23 cellular contexts compared by ENCODE assay signal in genomic region chr22:18994780-18995711, GRCh38. TPM values are rescaled to one million over a fixed set of nuclear protein-coding genes. Genes with fewer than 3 reads are reported as not detected.
DNase-seq lines count a peak whose midpoint lies in the region; ATAC-seq, FAIRE-seq and TF ChIP-seq lines count a peak whose summit lies in the region.
"Had no signal": no experiment of that assay in that cellular context is flagged by ENCODE, and none has a peak within 500 bp of the region (broad histone marks: within the 10 kb centered on the region; RNA-seq: fewer than 3 reads in every experiment).

No MANE protein-coding gene starts in this region.

- H3K4me2 ChIP-seq in H1 (ENCODE audit: insufficient read depth in 1 of 2, low read depth in 2 of 2, low read length in 2 of 2) = no peak overlapping the region

- DNase-seq in NCI-H82 (lab: John Stamatoyannopoulos, UW) (peak; percentile 61), NCI-H82 treated with DMSO at 0.1 percent for 48 hours (lab: John Stamatoyannopoulos, UW; ENCODE audit: unreplicated experiment) (no peak), H1 (ENCODE audit: low read depth in 1 of 2, low spot score in 2 of 2) (peak in 1 of 2 experiments; percentile 39), mucosa of descending colon (no peak), upper lobe of right lung (peak; percentile 70), dermis blood vessel endothelial cell (no peak), NOMO-1 treated with dmso at 0.1 percent for 144 hours (lab: John Stamatoyannopoulos, UW; ENCODE audit: unreplicated experiment) (no peak)
- no peak for DNase-seq in stimulated activated CD4-positive, alpha-beta T cell treated with anti-CD3 and anti-CD28 coated beads, Interleukin-4, amount 100 ng/mL, for 4 hours
- DNase-seq: activated gamma-delta T cell treated with Interleukin-2 at 50 U/mL for 16 hours; CD4-positive, alpha-beta T cell; cortex of kidney; H9; naive B cell; NCI-H2081 treated with DMSO at 0.1 percent for 48 hours; stimulated activated CD4-positive, alpha-beta T cell treated with anti-CD3 and anti-CD28 coated beads, Interleukin-2, amount 100 ng/mL, for 48 hours; T-cell had no signal

- no peaks in the 10 kb centered on the region for H3K79me2 ChIP-seq in H1 (ENCODE audit: control insufficient read depth in 1 of 2, insufficient read depth in 2 of 2, low read length in 2 of 2)

- no peak overlapping the region for H3K23ac ChIP-seq in H1 (ENCODE audit: insufficient read length)

- H3K27ac ChIP-seq in H1 (ENCODE audit: low read depth, low read length) = no peak overlapping the region
- no peak overlapping the region for H3K27ac ChIP-seq in upper lobe of right lung
- H3K27ac ChIP-seq: esophagus muscularis mucosa, Peyer's patch had no signal

- H3K9me3 ChIP-seq in H1 (ENCODE audit: insufficient read depth in 2 of 2, low read depth in 1 of 2, low read length in 1 of 2) = no peaks in the 10 kb centered on the region
- H3K9me3 ChIP-seq in mucosa of descending colon = no peaks in the 10 kb centered on the region
- H3K9me3 ChIP-seq in upper lobe of right lung = no peaks in the 10 kb centered on the region
- H3K9me3 ChIP-seq: esophagus muscularis mucosa, Peyer's patch had no signal

- H3K4ac ChIP-seq in H1 (replicated peaks; ENCODE audit: insufficient read length, low read depth, low read length) = no peak overlapping the region

- H2AFZ ChIP-seq in H1 (ENCODE audit: low read length) = no peak overlapping the region

- H4K5ac ChIP-seq in H1 (ENCODE audit: insufficient read length, low read depth, low read length) = no peak overlapping the region

- TF ChIP-seq CTCF in H1 (IDR thresholded peaks at IDR 0.05; ENCODE audit: control extremely low read depth in 1 of 3, insufficient read depth in 1 of 3, low read depth in 1 of 3, low read length in 3 of 3) (no peak), mucosa of descending colon (IDR thresholded peaks at IDR 0.05) (no peak), upper lobe of right lung (IDR thresholded peaks at IDR 0.05) (no peak)

- no peak for FAIRE-seq in H1 (lab: Jason Lieb, UNC)
- FAIRE-seq: A204.1, G401.6, HTR-8/SVneo, keratinocyte had no signal

- H3K4me3 ChIP-seq in H1 (ENCODE audit: extremely low read depth in 1 of 4, insufficient read depth in 2 of 4, low read depth in 3 of 4, low read length in 4 of 4) = no peak overlapping the region
- no peak overlapping the region for H3K4me3 ChIP-seq in mucosa of descending colon
- no peak overlapping the region for H3K4me3 ChIP-seq in upper lobe of right lung
- H3K4me3 ChIP-seq: esophagus muscularis mucosa, Peyer's patch had no signal

- CTCF ChIA-PET in H1 (lab: Charles Lee; ENCODE audit: partially characterized antibody) = interaction anchor here (0.8 to 3.0 kb wide), 5 partner anchors 12 to 66 kb away, joined by 3 to 13 read pairs (median 3); no protein-coding TSS in a partner anchor

- no peak overlapping the region for H4K91ac ChIP-seq in H1 (replicated peaks; ENCODE audit: insufficient read length, low read length)

- TF ChIP-seq RAD21 in H1 (IDR thresholded peaks at IDR 0.05 in 1 of 2, conservative IDR thresholded peaks at IDR 0.05 in 1 of 2; ENCODE audit: low read depth in 2 of 2, low read length in 2 of 2) = no peak

- WGBS in H1 (ENCODE audit: extremely low coverage in 1 of 2, insufficient coverage in 1 of 2, insufficient read length in 1 of 2, insufficient replicate concordance in 2 of 2, low coverage in 1 of 2, low lambda C conversion rate in 2 of 2, missing lambda C conversion rate in 1 of 2), 2 experiments = 86% methylated on average over 21 of the region's 21 CpGs; no CpG with 5 or more reads in 1 of the 2 experiments

- intact Hi-C loops in mucosa of descending colon (cut with DNase I, micrococcal nuclease) = no loop called here
- intact Hi-C loops in upper lobe of right lung (cut with DNase I) = no loop called here

- no peaks in the 10 kb centered on the region for H3K79me1 ChIP-seq in H1 (ENCODE audit: low read depth, low read length)

- no peak for TF ChIP-seq POLR2A in H1 (IDR thresholded peaks at IDR 0.05; ENCODE audit: control extremely low read depth in 1 of 2, low read depth in 2 of 2, low read length in 2 of 2)

- H3K9ac ChIP-seq in H1 (replicated peaks in 1 of 4; ENCODE audit: extremely low read depth in 1 of 4, low read depth in 3 of 4, low read length in 3 of 4) = no peak overlapping the region

- H2BK20ac ChIP-seq in H1 (ENCODE audit: low read length) = no peak overlapping the region

- H3K23me2 ChIP-seq in H1 (ENCODE audit: low read depth, low read length) = no peaks in the 10 kb centered on the region

- H4K8ac ChIP-seq in H1 (ENCODE audit: extremely low read depth, insufficient read depth, low read length) = peak overlapping the region; percentile 40; the same call in 1 of the 2 replicates

- H4K20me1 ChIP-seq in H1 (replicated peaks in 1 of 2; ENCODE audit: control insufficient read depth in 1 of 2, insufficient read depth in 2 of 2, low read length in 2 of 2) = peaks cover 0 to 2% of the 10 kb centered on the region in 2 experiments

- no peaks in the 10 kb centered on the region for H3K36me3 ChIP-seq in H1 (ENCODE audit: control insufficient read depth in 2 of 4, insufficient read depth in 4 of 4, low read length in 3 of 4)
- H3K36me3 ChIP-seq in mucosa of descending colon (ENCODE audit: low read depth) = no peaks in the 10 kb centered on the region
- H3K36me3 ChIP-seq in upper lobe of right lung = no peaks in the 10 kb centered on the region
- H3K36me3 ChIP-seq: esophagus muscularis mucosa, Peyer's patch had no signal

- H3K14ac ChIP-seq in H1 (ENCODE audit: insufficient read length) = no peak overlapping the region

- peak; percentile 15 for ATAC-seq in mucosa of descending colon
- peak; percentile 67 for ATAC-seq in upper lobe of right lung
- ATAC-seq: T-cell, WTC11 had no signal

- H2BK12ac ChIP-seq in H1 (ENCODE audit: low read depth, low read length) = no peak overlapping the region

- H3K4me1 ChIP-seq in H1 (replicated peaks in 1 of 4; ENCODE audit: control insufficient read depth in 3 of 4, insufficient read depth in 4 of 4, low read length in 3 of 4) (peaks cover 0 to 4% (median 0%) of the 10 kb centered on the region in 4 experiments; a peak in 1 of 7 replicates), mucosa of descending colon (ENCODE audit: low read depth) (no peaks in the 10 kb centered on the region), upper lobe of right lung (no peaks in the 10 kb centered on the region)
- H3K4me1 ChIP-seq: esophagus muscularis mucosa, Peyer's patch had no signal

- POLR2A ChIA-PET in H1 (lab: Charles Lee; ENCODE audit: partially characterized antibody) = no interaction called here

- no peak overlapping the region for H2BK5ac ChIP-seq in H1 (ENCODE audit: low read depth, low read length)

- no peak for TF ChIP-seq EP300 in H1 (IDR thresholded peaks at IDR 0.05; ENCODE audit: borderline replicate concordance in 1 of 2, low read depth in 2 of 2, low read length in 2 of 2)

- H3K27me3 ChIP-seq in H1 (replicated peaks in 1 of 4; ENCODE audit: control insufficient read depth in 3 of 4, extremely low read depth in 1 of 4, insufficient read depth in 3 of 4, low read length in 3 of 4) (0 out of 7 replicates have a peak, but pooled peaks cover 0 to 3% (median 0%) of the 10 kb centered on the region in 4 experiments), upper lobe of right lung (peaks cover 7% of the 10 kb centered on the region)
- H3K27me3 ChIP-seq: Peyer's patch had no signal

- no peak overlapping the region for H3K56ac ChIP-seq in H1 (replicated peaks; ENCODE audit: insufficient read length, low read depth, low read length)

- H2BK15ac ChIP-seq in H1 (ENCODE audit: low read length) = no peak overlapping the region

- no peak overlapping the region for H3K18ac ChIP-seq in H1 (ENCODE audit: extremely low read depth, low read length)

- H2BK120ac ChIP-seq in H1 (replicated peaks; ENCODE audit: low read depth, low read length) = no peak overlapping the region

- no peak overlapping the region for H2AK5ac ChIP-seq in H1 (ENCODE audit: low read depth, low read length)

TF ChIP-seq in H1, 55 proteins besides CTCF, POLR2A, EP300 and RAD21 (continues in another document):
- no peak for TF ChIP-seq RBBP5 (IDR thresholded peaks at IDR 0.05; ENCODE audit: borderline replicate concordance, low read depth, low read length)
- no peak for TF ChIP-seq GTF2F1 (IDR thresholded peaks at IDR 0.05; ENCODE audit: borderline replicate concordance, low read depth, low read length)
- no peak for TF ChIP-seq RXRA (IDR thresholded peaks at IDR 0.05; ENCODE audit: insufficient read depth, low read depth, low read length)
- no peak for TF ChIP-seq TCF12 (IDR thresholded peaks at IDR 0.05; ENCODE audit: low read depth, low read length)
- TF ChIP-seq YY1 (IDR thresholded peaks at IDR 0.05; ENCODE audit: low read depth, low read length) = no peak
- no peak for TF ChIP-seq HDAC6 (IDR thresholded peaks at IDR 0.05; ENCODE audit: low read depth, low read length)
- TF ChIP-seq CTBP2 (IDR thresholded peaks at IDR 0.05; ENCODE audit: borderline replicate concordance, insufficient read depth, insufficient read length, low read length) = no peak
- no peak for TF ChIP-seq MAFK (IDR thresholded peaks at IDR 0.05; ENCODE audit: low read depth, low read length)

RNA-seq across cellular contexts. Expression of gene PRODH, which starts 59.0 kb away (rescaled TPM):
- 27.5 and 27.6 TPM in 2 replicates for total RNA-seq in H1 (2021; fragmentation: NEBNext Ultra II Directional; extraction: Animal tissue kit (Norgen Biotek cat#: 25700))
- polyA plus RNA-seq in H1 (2011; rRNA removed) = 45.6 and 80.9 TPM in 2 replicates
- polyA plus RNA-seq in H1 (2011; cell fraction: cytosol; rRNA removed) = 79.8 TPM
- 364 TPM for polyA plus RNA-seq in H1 (2011; cell fraction: nucleus; rRNA removed)
- polyA plus RNA-seq in H1 (2012, experiment 1 of 2) = 28.3 to 68.7 TPM (median 53.5 TPM) in 4 replicates
- polyA plus RNA-seq in H1 (2012, experiment 2 of 2) = 19.4 TPM
- polyA plus RNA-seq in H1 (2013, experiment 1 of 2) = 7.1 TPM
- 6.3 TPM for polyA plus RNA-seq in H1 (2013, experiment 2 of 2)
- polyA minus RNA-seq in H1 (2011; rRNA and poly(A)+ RNA removed) = 32.0 and 33.4 TPM in 2 replicates
- 49.8 TPM for polyA minus RNA-seq in H1 (2011; cell fraction: cytosol; rRNA and poly(A)+ RNA removed)
- polyA minus RNA-seq in H1 (2011; cell fraction: nucleus; rRNA and poly(A)+ RNA removed) = 99.3 TPM
- total RNA-seq in mucosa of descending colon = 1 to 10 TPM; 4.9 to 7.5 (median 5.3) TPM
- 60.9 TPM for total RNA-seq in upper lobe of right lung
- total RNA-seq in dermis blood vessel endothelial cell = 0.05 and 1.0 TPM in 2 replicates
- total RNA-seq: CD4-positive, alpha-beta T cell had no signal

Comparison
In these comparisons a context has a peak if more than half of its experiments do, and no peak if none do; other contexts are left out.
1. DNase-seq: peak in NCI-H82 (single experiment) and upper lobe of right lung (single experiment); none in NCI-H82 treated with DMSO at 0.1 percent for 48 hours (single experiment), mucosa of descending colon (0 of 3), dermis blood vessel endothelial cell (single experiment), stimulated activated CD4-positive, alpha-beta T cell treated with anti-CD3 and anti-CD28 coated beads, Interleukin-4, amount 100 ng/mL, for 4 hours (0 of 2) and NOMO-1 treated with dmso at 0.1 percent for 144 hours (single experiment).